In genomic region chr18:23487738-23488625, GRCh38 we compare ENCODE assay signal across 8 cellular contexts. TPM values are rescaled to one million over a fixed set of nuclear protein-coding genes. Genes with fewer than 3 reads are reported as not detected.
DNase-seq lines count a peak whose midpoint lies in the region; ATAC-seq and TF ChIP-seq lines count a peak whose summit lies in the region.

No MANE protein-coding gene starts in this region.

- peak overlapping the region; percentile 92 for H3K27ac Mint-ChIP-seq in CD4-positive, alpha-beta T cell

- peak; percentile 69 for ATAC-seq in CD4-positive, alpha-beta T cell (ENCODE audit: poor library complexity)
- ATAC-seq in GM19455 (IDR thresholded peaks at IDR 0.05; ENCODE audit: unreplicated experiment) (peak; percentile 60), HG03565 (IDR thresholded peaks at IDR 0.05; ENCODE audit: unreplicated experiment) (peak; percentile 78)

- peaks cover 5% of the 10 kb centered on the region for H3K36me3 Mint-ChIP-seq in CD4-positive, alpha-beta T cell (ENCODE audit: low read depth)

- H3K9ac ChIP-seq in stomach smooth muscle (ENCODE audit: low read length in 2 of 2) = peak overlapping the region; percentile 36 to 58

- H3K4me1 Mint-ChIP-seq in CD4-positive, alpha-beta T cell (ENCODE audit: low read depth) = peaks cover 19% of the 10 kb centered on the region

- H3K9me3 ChIP-seq in CD4-positive, alpha-beta T cell (ENCODE audit: control insufficient read depth, low read length) = no peaks in the 10 kb centered on the region
- H3K9me3 ChIP-seq in stomach smooth muscle (ENCODE audit: control insufficient read depth in 2 of 2, low read length in 2 of 2) = no peaks in the 10 kb centered on the region

- intact Hi-C loops in CD4-positive, alpha-beta T cell (cut with DNase I, micrococcal nuclease) = no loop called here

- POLR2A ChIA-PET in CD4-positive, alpha-beta T cell (lab: Charles Lee) = interaction anchor here (0.6 to 2.6 kb wide), 12 partner anchors 9 to 256 kb away, joined by 3 to 20 read pairs (median 4); partner anchors contain the start of genes RIOK3 and RMC1

- H3K4me1 ChIP-seq in stomach smooth muscle (ENCODE audit: control insufficient read depth, insufficient read depth, low read length) = peaks cover 5% of the 10 kb centered on the region

- H3K27me3 ChIP-seq in CD4-positive, alpha-beta T cell (ENCODE audit: control insufficient read depth, insufficient read depth, low read length) = no peaks in the 10 kb centered on the region
- H3K27me3 ChIP-seq in stomach smooth muscle (ENCODE audit: control insufficient read depth in 1 of 2, insufficient read depth in 2 of 2, low read length in 2 of 2) = no peaks in the 10 kb centered on the region

- H3K9me3 Mint-ChIP-seq in CD4-positive, alpha-beta T cell = peaks cover 2% of the 10 kb centered on the region

- peaks cover 3% of the 10 kb centered on the region in 2 donors for H3K36me3 ChIP-seq in stomach smooth muscle (ENCODE audit: control insufficient read depth in 2 of 2, insufficient read depth in 2 of 2, low read length in 2 of 2)

- peak overlapping the region; percentile 46 for H3K27ac ChIP-seq in CD4-positive, alpha-beta T cell (ENCODE audit: low read depth, low read length)
- H3K27ac ChIP-seq in stomach smooth muscle (ENCODE audit: low read length) = peak overlapping the region; percentile 42

- peak in 8 of 10 experiments; percentile 17 to 54 (median 30) for DNase-seq in CD4-positive, alpha-beta T cell
- peak; percentile 62 for DNase-seq in activated CD8-positive, alpha-beta memory T cell treated with anti-CD3 and anti-CD28 coated beads, Interleukin-2, amount 50 U/mL, for 48 hours
- DNase-seq in iris pigment epithelial cell (ENCODE audit: low read depth) = peak; percentile 45
- no peak for DNase-seq in NCI-H2081 (lab: John Stamatoyannopoulos, UW)
- DNase-seq in SKM-1 (lab: John Stamatoyannopoulos, UW; ENCODE audit: unreplicated experiment) = no peak

- H3K4me3 Mint-ChIP-seq in CD4-positive, alpha-beta T cell = peak overlapping the region; percentile 83

- no peak for TF ChIP-seq CTCF in CD4-positive, alpha-beta T cell (IDR thresholded peaks at IDR 0.05)

- no peaks in the 10 kb centered on the region for H3K27me3 Mint-ChIP-seq in CD4-positive, alpha-beta T cell

- CTCF ChIA-PET in CD4-positive, alpha-beta T cell (lab: Charles Lee) = interaction anchor here (1.1 to 1.7 kb wide), 3 partner anchors 11 to 35 kb away, joined by 3 to 10 read pairs (median 3); partner anchors contain the start of genes RIOK3 and RMC1

- peak overlapping the region; percentile 11 to 60 for H3K4me3 ChIP-seq in stomach smooth muscle (ENCODE audit: low read length in 2 of 2)

RNA-seq across cellular contexts. Expression of gene RMC1, which starts 15.3 kb away (rescaled TPM):
- 10 to 100 TPM; 46.9 to 48.3 TPM for total RNA-seq in CD4-positive, alpha-beta T cell

RNA-seq across cellular contexts. Expression of gene RIOK3, which starts 34.9 kb away (rescaled TPM):
- total RNA-seq in CD4-positive, alpha-beta T cell = 100 to 1,000 TPM; 151 to 153 TPM

Comparison
In these comparisons a context has a peak if more than half of its experiments do, and no peak if none do; other contexts are left out.
1. DNase-seq: peak in CD4-positive, alpha-beta T cell (8 of 10), activated CD8-positive, alpha-beta memory T cell treated with anti-CD3 and anti-CD28 coated beads, Interleukin-2, amount 50 U/mL, for 48 hours (single experiment) and iris pigment epithelial cell (single experiment); none in NCI-H2081 (0 of 2) and SKM-1 (single experiment).
2. Peak in every context shown above with its lines, with median percentiles within 50 percentile points of each other: ATAC-seq.